9 cellular contexts compared by ENCODE assay signal in genomic region chr16:19114359-19115147, GRCh38. TPM values are rescaled to one million over a fixed set of nuclear protein-coding genes. Genes with fewer than 3 reads are reported as not detected.
A peak's percentile ranks its signal among the peaks of the same experiment; 100 is the strongest.
DNase-seq lines count a peak whose midpoint lies in the region; ATAC-seq and TF ChIP-seq lines count a peak whose summit lies in the region.
"Had no signal": no experiment of that assay in that cellular context is flagged by ENCODE, and none has a peak within 500 bp of the region (broad histone marks: within the 10 kb centered on the region; RNA-seq: fewer than 3 reads in every experiment).

No MANE protein-coding gene starts in this region.

- H3K9me3 ChIP-seq in iPS DF 6.9 (ENCODE audit: control insufficient read depth, insufficient read depth, low read length) = no peaks in the 10 kb centered on the region
- H3K9me3 ChIP-seq in skeletal muscle tissue (ENCODE audit: control insufficient read depth in 3 of 3, low read length in 3 of 3) = no peaks in the 10 kb centered on the region

- WGBS in iPS DF 6.9 (ENCODE audit: insufficient coverage, insufficient read length) = no CpG with 5 or more reads among the region's 80 CpGs

- H3K27ac ChIP-seq in HL-60 (replicated peaks) = no peak overlapping the region
- no peak overlapping the region for H3K27ac ChIP-seq in iPS DF 6.9 (ENCODE audit: low read length)
- peak overlapping the region; percentile 90 for H3K27ac ChIP-seq in skeletal muscle tissue (ENCODE audit: low read depth, low read length)

- no peak for TF ChIP-seq CTCF in GM10266 (IDR thresholded peaks at IDR 0.05; ENCODE audit: control insufficient read depth, insufficient read depth, low read depth, missing control alignments)
- TF ChIP-seq CTCF in HL-60 (IDR thresholded peaks at IDR 0.05; ENCODE audit: insufficient read depth, low read length) = no peak

- H3K4me1 ChIP-seq in iPS DF 6.9 (ENCODE audit: control insufficient read depth, insufficient read depth, low read length) (peaks cover 2% of the 10 kb centered on the region), skeletal muscle tissue (ENCODE audit: control insufficient read depth in 3 of 3, insufficient read depth in 3 of 3, low read length in 3 of 3) (peaks cover 36 to 42% (median 40%) of the 10 kb centered on the region in 3 donors)

- DNase-seq in GM10266 (ENCODE audit: extremely low spot score) = peak; percentile 73
- no peak for DNase-seq in HL-60 (ENCODE audit: low read depth in 1 of 2, low spot score in 1 of 2)
- DNase-seq in astrocyte of the hippocampus (ENCODE audit: low read depth, low spot score) = peak; percentile 76
- no peak for DNase-seq in iPS DF 6.9 (ENCODE audit: low read depth, low spot score)
- no peak for DNase-seq in G401 (ENCODE audit: low spot score)

- H3K36me3 ChIP-seq in iPS DF 6.9 (ENCODE audit: control insufficient read depth, insufficient read depth, low read length) (no peaks in the 10 kb centered on the region), skeletal muscle tissue (ENCODE audit: control insufficient read depth in 3 of 3, insufficient read depth in 3 of 3, low read length in 3 of 3) (peaks cover 2 to 12% (median 7%) of the 10 kb centered on the region in 3 donors)

- H3K4me3 ChIP-seq in HL-60 (replicated peaks; ENCODE audit: insufficient read depth, low read length) = peak overlapping the region; percentile 44
- H3K4me3 ChIP-seq in iPS DF 6.9 (ENCODE audit: low read length) = peak overlapping the region; percentile 39; the same call in 1 of the 2 replicates
- peak overlapping the region; percentile 77 to 83 (median 83) for H3K4me3 ChIP-seq in skeletal muscle tissue (ENCODE audit: low read length in 3 of 3)

- ATAC-seq in GM18517 (IDR thresholded peaks at IDR 0.05; ENCODE audit: unreplicated experiment) = no peak
- ATAC-seq in HG03095 (IDR thresholded peaks at IDR 0.05; ENCODE audit: unreplicated experiment) = no peak

- H3K27me3 ChIP-seq in HL-60 (ENCODE audit: insufficient read depth, poor library complexity, severe bottlenecking) (peaks cover 5% of the 10 kb centered on the region), iPS DF 6.9 (ENCODE audit: control insufficient read depth, insufficient read depth, low read length) (peaks cover 3% of the 10 kb centered on the region; the same call in 1 of the 2 replicates), skeletal muscle tissue (ENCODE audit: control insufficient read depth in 3 of 3, insufficient read depth in 3 of 3, low read length in 3 of 3) (no peaks in the 10 kb centered on the region)

- H3K9ac ChIP-seq in skeletal muscle tissue (ENCODE audit: low read depth in 1 of 3, low read length in 3 of 3) = peak overlapping the region; percentile 84 to 89 (median 85)

- in situ Hi-C loops in G401 (cut with HindIII; ENCODE audit: low sequenced_read_pairs) = loop anchor here (5.0 kb wide), 1 partner anchor 142 kb away; no protein-coding TSS in a partner anchor

RNA-seq across cellular contexts. Expression of gene ITPRIPL2, which starts 0.8 kb away (rescaled TPM):
- total RNA-seq in skeletal muscle tissue = 33.4 TPM
- total RNA-seq in G401 (2014; rRNA removed; shearing (Covaris generic)) = 17.8 and 26.0 TPM in 2 replicates

RNA-seq across cellular contexts. Expression of gene COQ7, which starts 47.1 kb away (rescaled TPM):
- 25.1 TPM for total RNA-seq in skeletal muscle tissue
- total RNA-seq in G401 (2014; rRNA removed; shearing (Covaris generic)) = 16.6 and 24.0 TPM in 2 replicates

RNA-seq across cellular contexts. Expression of gene SYT17, which starts 53.5 kb away (rescaled TPM):
- 2.6 TPM for total RNA-seq in skeletal muscle tissue
- total RNA-seq in G401 (2014; rRNA removed; shearing (Covaris generic)) = 0.12 TPM in 1 of 2 replicates, not detected in the other
- total RNA-seq: T-helper 2 cell treated with Interferon-gamma antibody and Interleukin-4, amounts not matched to agents 100 ng/mL and 5 ng/mL, for 36 hours had no signal

Comparison
In these comparisons a context has a peak if more than half of its experiments do, and no peak if none do; other contexts are left out.
1. DNase-seq: peak in GM10266 (single experiment) and astrocyte of the hippocampus (single experiment); none in HL-60 (0 of 2), iPS DF 6.9 (single experiment) and G401 (single experiment).
2. Peak in every context shown above with its lines, with median percentiles within 50 percentile points of each other: H3K4me3 ChIP-seq.